8 cellular contexts compared by ENCODE assay signal in the genomic region with DNA sequence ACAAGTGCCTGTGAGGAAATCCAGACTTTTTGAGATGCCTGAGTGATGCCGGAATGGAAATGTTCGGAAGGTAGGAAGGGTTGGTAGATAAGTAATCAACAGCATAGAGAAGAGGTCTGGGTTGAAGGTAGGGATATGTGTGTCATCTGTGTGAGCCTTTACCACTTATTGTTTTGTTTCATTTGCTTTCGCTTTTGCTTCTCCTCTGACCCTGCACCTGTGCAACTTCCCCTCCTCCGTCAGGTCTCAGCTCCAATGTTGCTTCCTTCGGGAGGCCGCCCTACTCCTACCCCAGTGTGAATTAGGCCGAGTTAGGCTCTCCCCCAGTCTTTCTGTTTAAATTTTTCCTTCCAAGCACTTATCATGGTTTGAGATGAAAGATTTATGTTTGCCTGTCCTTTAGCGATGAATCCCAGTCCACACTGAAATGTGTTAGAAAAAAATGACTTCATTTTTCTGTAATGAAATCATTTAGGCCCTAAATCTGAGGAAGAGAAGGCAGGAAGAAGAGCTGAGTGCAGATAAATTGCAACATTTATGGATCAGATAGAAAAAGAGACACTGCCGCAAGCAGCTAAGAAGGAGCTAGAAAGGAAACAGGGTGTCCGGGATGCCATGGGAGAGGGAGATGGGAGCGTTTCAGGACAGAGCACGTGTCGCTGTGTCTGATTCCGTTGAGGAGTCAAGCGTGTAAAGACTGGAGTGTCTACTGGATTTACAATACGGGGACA.
DNase-seq lines count a peak whose midpoint lies in the region; ATAC-seq, FAIRE-seq and TF ChIP-seq lines count a peak whose summit lies in the region.

No MANE protein-coding gene starts in this region.

- H3K4me3 ChIP-seq in KMS-11 (IDR thresholded peaks at IDR 0.05; ENCODE audit: insufficient read depth, low read depth, low read length) (no peak overlapping the region), gastroesophageal sphincter (no peak overlapping the region)

- H3K4me1 ChIP-seq in KMS-11 (ENCODE audit: low read depth, poor library complexity, severe bottlenecking) (peaks cover 7% of the 10 kb centered on the region), gastroesophageal sphincter (peaks cover 0 to 15% (median 9%) of the 10 kb centered on the region in 3 donors)

- in situ Hi-C loops in ACHN (cut with HindIII; ENCODE audit: low pct_ligation_motif_present, low pct_unique_long_range_greater_than_20kb, low sequenced_read_pairs), result no loop called here

- TF ChIP-seq POLR2A in GM12892 (IDR thresholded peaks at IDR 0.05; ENCODE audit: low read depth, low read length) (no peak), gastroesophageal sphincter (IDR thresholded peaks at IDR 0.05) (no peak)

- FAIRE-seq in GM12892 (lab: Jason Lieb, UNC), result peak; percentile 84

- H3K9me3 ChIP-seq in gastroesophageal sphincter, result no peaks in the 10 kb centered on the region

- 47 to 48% methylated on average over 16 of the region's 16 CpGs for WGBS in gastroesophageal sphincter (ENCODE audit: low coverage in 1 of 2), 2 donors

- H3K79me2 ChIP-seq in KMS-11 (ENCODE audit: insufficient read depth, low read depth), result no peaks in the 10 kb centered on the region

- no peaks in the 10 kb centered on the region for H3K27me3 ChIP-seq in KMS-11 (ENCODE audit: insufficient read depth, low read depth)
- H3K27me3 ChIP-seq in gastroesophageal sphincter, result no peaks in the 10 kb centered on the region

- H4K20me1 ChIP-seq in KMS-11 (ENCODE audit: insufficient read depth), result no peaks in the 10 kb centered on the region

- DNase-seq in GM12892 (ENCODE audit: insufficient read length) (peak; percentile 31), NCI-H2227 (lab: John Stamatoyannopoulos, UW; ENCODE audit: unreplicated experiment) (no peak), ACHN (no peak), Ammon's horn (ENCODE audit: low spot score) (no peak), islet precursor cell (no peak)

- peak overlapping the region; percentile 10; the same call in 1 of the 2 replicates for H2AFZ ChIP-seq in KMS-11 (ENCODE audit: low read depth)

- TF ChIP-seq CTCF in KMS-11 (conservative IDR thresholded peaks at IDR 0.05; ENCODE audit: low read depth, low read length) (no peak), gastroesophageal sphincter (IDR thresholded peaks at IDR 0.05) (no peak)

- TF ChIP-seq EP300 in gastroesophageal sphincter (IDR thresholded peaks at IDR 0.05), result no peak

- H3K9ac ChIP-seq in KMS-11, result no peak overlapping the region

- ATAC-seq in GM21447 (IDR thresholded peaks at IDR 0.05; ENCODE audit: unreplicated experiment), result peak; percentile 88
- ATAC-seq in gastroesophageal sphincter, result peak; percentile 56

- H3K36me3 ChIP-seq in KMS-11 (ENCODE audit: insufficient read depth) (no peaks in the 10 kb centered on the region), gastroesophageal sphincter (no peaks in the 10 kb centered on the region)

- H3K4me2 ChIP-seq in KMS-11, result peak overlapping the region; percentile 10; the same call in 1 of the 2 replicates

- H3K27ac ChIP-seq in KMS-11 (no peak overlapping the region), gastroesophageal sphincter (peak overlapping the region in 3 of 4 donors; percentile 22 to 62 (median 49))
